ENCODE assay signal across 22 cellular contexts in genomic region chr19:48600679-48601382, GRCh38. TPM values are rescaled to one million over a fixed set of nuclear protein-coding genes. Genes with fewer than 3 reads are reported as not detected.
A peak's percentile ranks its signal among the peaks of the same experiment; 100 is the strongest.
DNase-seq lines count a peak whose midpoint lies in the region; ATAC-seq and TF ChIP-seq lines count a peak whose summit lies in the region.
"Had no signal": no experiment of that assay in that cellular context is flagged by ENCODE, and none has a peak within 500 bp of the region (broad histone marks: within the 10 kb centered on the region; RNA-seq: fewer than 3 reads in every experiment).

No MANE protein-coding gene starts in this region.

- in situ Hi-C loops in transverse colon (cut with MboI; ENCODE audit: low pct_ligation_motif_present in 1 of 4, low pct_unique_long_range_greater_than_20kb in 1 of 4, low sequenced_read_pairs in 3 of 4): no loop called here

- no peak for TF ChIP-seq CTCF in transverse colon (IDR thresholded peaks at IDR 0.05)

- WGBS in transverse colon (ENCODE audit: low coverage in 1 of 2), 2 donors: 84 to 90% methylated on average over 2 to 21 of the region's 21 CpGs

- H3K9me3 ChIP-seq in Karpas-422 (ENCODE audit: low read length) (no peaks in the 10 kb centered on the region), transverse colon (no peaks in the 10 kb centered on the region)
- H3K9me3 ChIP-seq: BE2C, HAP-1 had no signal

- H3K79me2 ChIP-seq in Karpas-422 (ENCODE audit: low read length): no peaks in the 10 kb centered on the region

- peaks cover 3% of the 10 kb centered on the region for H3K36me3 ChIP-seq in H7 (replicated peaks; ENCODE audit: control insufficient read depth, insufficient read depth, low read length)
- no peaks in the 10 kb centered on the region for H3K36me3 ChIP-seq in Karpas-422 (ENCODE audit: insufficient read depth, low read length)
- H3K36me3 ChIP-seq in transverse colon: no peaks in the 10 kb centered on the region
- H3K36me3 ChIP-seq: BE2C, HAP-1 had no signal

- no peak for TF ChIP-seq POLR2A in transverse colon (IDR thresholded peaks at IDR 0.05)

- intact Hi-C loops in transverse colon (cut with DNase I; ENCODE audit: low total_unique reads): no loop called here

- no peak overlapping the region for H3K9ac ChIP-seq in Karpas-422 (ENCODE audit: low read length)
- H3K9ac ChIP-seq: KMS-11 had no signal

- DNase-seq in H7 (peak; percentile 57), Karpas-422 (peak; percentile 37), epidermal melanocyte (ENCODE audit: insufficient read length, low spot score) (peak; percentile 10), transverse colon (no peak), HT-29 (ENCODE audit: low spot score) (no peak), NCI-H524 treated with DMSO at 0.1 percent for 48 hours (lab: John Stamatoyannopoulos, UW) (no peak)
- DNase-seq: ACHN; BE2C; C1 segment of cervical spinal cord; Calu3; CD4-positive, alpha-beta T cell; DMS 273 treated with DMSO at 0.1 percent for 48 hours; DMS53; DND-41; EL had no signal

- H3K4me2 ChIP-seq in Karpas-422 (ENCODE audit: low read depth, low read length, poor library complexity, severe bottlenecking): no peak overlapping the region
- H3K4me2 ChIP-seq: KMS-11 had no signal

- H4K20me1 ChIP-seq in Karpas-422 (ENCODE audit: insufficient read depth, low read depth, low read length): no peaks in the 10 kb centered on the region

- no peak overlapping the region for H3K27ac ChIP-seq in Karpas-422 (ENCODE audit: low read length)
- H3K27ac ChIP-seq in transverse colon: peak overlapping the region in 3 of 4 donors; percentile 54 to 65 (median 63)
- H3K27ac ChIP-seq: HL-60, KMS-11 had no signal

- ATAC-seq in activated CD4-positive, CD25-positive, alpha-beta regulatory T cell treated with anti-CD3 and anti-CD28 coated beads, Interleukin-2, amount 50 U/mL, for 24 hours: no peak
- ATAC-seq: GM12878 had no signal

- no peaks in the 10 kb centered on the region for H3K9me2 ChIP-seq in Karpas-422 (replicated peaks; ENCODE audit: insufficient read depth, low read length)

- no peak for TF ChIP-seq EP300 in transverse colon (IDR thresholded peaks at IDR 0.05; ENCODE audit: low read depth)

- H3K4me3 ChIP-seq in H7 (ENCODE audit: insufficient read depth, low read depth, low read length) (no peak overlapping the region), Karpas-422 (ENCODE audit: low read length) (no peak overlapping the region), transverse colon (no peak overlapping the region)
- H3K4me3 ChIP-seq: GM12878, HAP-1 had no signal

- no peak overlapping the region for H2AFZ ChIP-seq in Karpas-422 (ENCODE audit: low read length)

- H3K4me1 ChIP-seq in Karpas-422 (ENCODE audit: low read length) (no peaks in the 10 kb centered on the region), transverse colon (peaks cover 0 to 15% (median 4%) of the 10 kb centered on the region in 4 donors)
- H3K4me1 ChIP-seq: BE2C, HAP-1 had no signal

- no peaks in the 10 kb centered on the region for H3K27me3 ChIP-seq in H7 (ENCODE audit: control insufficient read depth, insufficient read depth, low read length)
- no peaks in the 10 kb centered on the region for H3K27me3 ChIP-seq in Karpas-422 (ENCODE audit: low read length)
- H3K27me3 ChIP-seq in transverse colon: no peaks in the 10 kb centered on the region

RNA-seq across cellular contexts. Expression of gene SPACA4, which starts 5.7 kb away (rescaled TPM):
- not detected in 2 replicates for total RNA-seq in H7 (2014; rRNA removed; shearing (Covaris generic))
- not detected in 2 replicates for total RNA-seq in Karpas-422 (2014; rRNA removed; shearing (Covaris generic); ENCODE audit: low replicate concordance)
- not detected for total RNA-seq in transverse colon
- 2.3 and 3.4 TPM in 2 replicates for total RNA-seq in HT-29 (2014; rRNA removed; shearing (Covaris generic))
- total RNA-seq: Calu3; CD4-positive, alpha-beta T cell; G401; GM12878; H1 had no signal

RNA-seq across cellular contexts. Expression of gene FAM83E, which starts 14.0 kb away (rescaled TPM):
- 3.8 and 4.0 TPM in 2 replicates for total RNA-seq in H7 (2014; rRNA removed; shearing (Covaris generic))
- 1.0 and 1.2 TPM in 2 replicates for total RNA-seq in Karpas-422 (2014; rRNA removed; shearing (Covaris generic); ENCODE audit: low replicate concordance)
- total RNA-seq in transverse colon: 100 to 1,000 TPM in 3 of 4 donors, 10 to 100 TPM in 1; 97.0 to 746 (median 203) TPM
- total RNA-seq in HT-29 (2014; rRNA removed; shearing (Covaris generic)): 15.9 and 18.5 TPM in 2 replicates

RNA-seq across cellular contexts. Expression of gene RPL18, which starts 18.1 kb away (rescaled TPM):
- 3,978 and 5,156 TPM in 2 replicates for total RNA-seq in H7 (2014; rRNA removed; shearing (Covaris generic))
- 3,031 and 4,148 TPM in 2 replicates for total RNA-seq in Karpas-422 (2014; rRNA removed; shearing (Covaris generic); ENCODE audit: low replicate concordance)
- total RNA-seq in transverse colon: 1,000 to 10,000 TPM; 1,394 to 2,260 (median 1,686) TPM
- total RNA-seq in HT-29 (2014; rRNA removed; shearing (Covaris generic)): 6,271 and 6,382 TPM in 2 replicates

RNA-seq across cellular contexts. Expression of gene SPHK2, which starts 18.5 kb away (rescaled TPM):
- total RNA-seq in H7 (2014; rRNA removed; shearing (Covaris generic)): 10.9 and 26.4 TPM in 2 replicates
- 23.0 and 30.6 TPM in 2 replicates for total RNA-seq in Karpas-422 (2014; rRNA removed; shearing (Covaris generic); ENCODE audit: low replicate concordance)
- 100 to 1,000 TPM in 1 of 4 donors, 10 to 100 TPM in 3; 41.8 to 185 (median 68.7) TPM for total RNA-seq in transverse colon
- total RNA-seq in HT-29 (2014; rRNA removed; shearing (Covaris generic)): 114 and 115 TPM in 2 replicates

RNA-seq across cellular contexts. Expression of gene DBP, which starts 36.3 kb away (rescaled TPM):
- total RNA-seq in H7 (2014; rRNA removed; shearing (Covaris generic)): 11.2 and 18.2 TPM in 2 replicates
- 8.5 and 16.4 TPM in 2 replicates for total RNA-seq in Karpas-422 (2014; rRNA removed; shearing (Covaris generic); ENCODE audit: low replicate concordance)
- total RNA-seq in transverse colon: 10 to 100 TPM in 3 of 4 donors, 1 to 10 TPM in 1; 8.7 to 13.8 (median 11.6) TPM
- 19.4 and 27.9 TPM in 2 replicates for total RNA-seq in HT-29 (2014; rRNA removed; shearing (Covaris generic))

Comparison
In these comparisons a context has a peak if more than half of its experiments do, and no peak if none do; other contexts are left out.
1. DNase-seq: peak in H7 (single experiment), Karpas-422 (single experiment) and epidermal melanocyte (single experiment); none in transverse colon (single experiment), HT-29 (single experiment) and NCI-H524 treated with DMSO at 0.1 percent for 48 hours (single experiment).